Comparison of ENCODE assay signal across 24 cellular contexts in the genomic region with DNA sequence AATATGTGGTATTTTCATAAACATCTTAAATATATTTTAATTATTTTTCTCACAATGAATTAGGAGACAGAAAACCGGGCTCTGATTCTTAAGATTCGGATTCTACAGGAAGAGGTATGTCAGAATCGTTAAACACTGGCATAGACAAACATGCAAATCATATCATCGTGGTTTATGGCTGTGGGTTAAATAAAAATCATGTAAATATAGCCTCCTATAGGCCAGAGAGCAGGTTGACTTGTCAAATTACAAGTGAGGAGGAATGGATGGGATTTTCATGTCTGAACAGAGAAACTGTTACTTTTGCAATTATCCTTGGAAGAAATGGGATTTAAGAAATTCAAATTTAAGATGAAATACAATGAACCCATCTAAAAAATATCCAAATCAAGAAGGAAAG.
A peak's percentile ranks its signal among the peaks of the same experiment; 100 is the strongest.
DNase-seq lines count a peak whose midpoint lies in the region; ATAC-seq and TF ChIP-seq lines count a peak whose summit lies in the region.
"Had no signal": no experiment of that assay in that cellular context is flagged by ENCODE, and none has a peak within 500 bp of the region (broad histone marks: within the 10 kb centered on the region; RNA-seq: fewer than 3 reads in every experiment).

No MANE protein-coding gene starts in this region.

- H3K4me3 ChIP-seq in BLaER1 treated with 17β-estradiol and CSF1 and Interleukin-3, amounts not matched to agents 10 nM and 100 nM: peak overlapping the region in 5 of 10 experiments; percentile 16 to 54 (median 44); a peak in 8 of 20 replicates
- H3K4me3 ChIP-seq: A549 had no signal

- peak; percentile 40 for ATAC-seq in GM19328 (IDR thresholded peaks at IDR 0.05; ENCODE audit: unreplicated experiment)
- ATAC-seq in HG03571 (IDR thresholded peaks at IDR 0.05; ENCODE audit: unreplicated experiment): peak; percentile 37
- ATAC-seq in GM21360 (IDR thresholded peaks at IDR 0.05; ENCODE audit: unreplicated experiment): no peak
- ATAC-seq: A549, esophagus mucosa, left ventricle myocardium superior, SK-N-SH treated with all-trans-retinoic acid at 6 μM for 48 hours had no signal

- H3K9me3 ChIP-seq in BLaER1 treated with 17β-estradiol and CSF1 and Interleukin-3, amounts not matched to agents 10 nM and 100 nM (replicated peaks in 1 of 11): peaks cover 8 to 16% (median 12%) of the 10 kb centered on the region in 11 experiments; a peak in 21 of 22 replicates
- H3K9me3 ChIP-seq: A549 had no signal

- TF ChIP-seq POLR2A in Raji (IDR thresholded peaks at IDR 0.05; ENCODE audit: insufficient read depth, low read depth, low read length): peak; percentile 54

- H3K27ac ChIP-seq in BLaER1 treated with 17β-estradiol and CSF1 and Interleukin-3, amounts not matched to agents 10 nM and 100 nM: peak overlapping the region in 8 of 11 experiments; percentile 4 to 85 (median 76); a peak in 15 of 22 replicates
- H3K27ac ChIP-seq: A549 had no signal

- H3K4me2 ChIP-seq in BLaER1 treated with 17β-estradiol and CSF1 and Interleukin-3, amounts not matched to agents 10 nM and 100 nM: peak overlapping the region; percentile 76 to 97 (median 85); a peak in 21 of 22 replicates
- H3K4me2 ChIP-seq: A549 had no signal

- H4K20me1 ChIP-seq in BLaER1 treated with 17β-estradiol and CSF1 and Interleukin-3, amounts not matched to agents 10 nM and 100 nM: no peaks in the 10 kb centered on the region

- peaks cover 52 to 94% (median 83%) of the 10 kb centered on the region in 10 experiments for H3K4me1 ChIP-seq in BLaER1 treated with 17β-estradiol and CSF1 and Interleukin-3, amounts not matched to agents 10 nM and 100 nM
- H3K4me1 ChIP-seq: A549 had no signal

- H3K27me3 ChIP-seq in BLaER1 treated with 17β-estradiol and CSF1 and Interleukin-3, amounts not matched to agents 10 nM and 100 nM: no peaks in the 10 kb centered on the region

- peak overlapping the region in 10 of 11 experiments; percentile 3 to 80 (median 63); a peak in 15 of 22 replicates for H3K9ac ChIP-seq in BLaER1 treated with 17β-estradiol and CSF1 and Interleukin-3, amounts not matched to agents 10 nM and 100 nM

- DNase-seq in DMS53 treated with DMSO at 0.1 percent for 48 hours (lab: John Stamatoyannopoulos, UW; ENCODE audit: unreplicated experiment) (no peak), NCI-H82 (lab: John Stamatoyannopoulos, UW) (no peak), GF-D8 (lab: John Stamatoyannopoulos, UW) (no peak)
- DNase-seq: activated CD8-positive, alpha-beta memory T cell treated with anti-CD3 and anti-CD28 coated beads, Interleukin-2, amount 50 U/mL, for 4 hours; activated naive CD8-positive, alpha-beta T cell treated with anti-CD3 and anti-CD28 coated beads, Interleukin-2, amount 10 ng/mL, durations not matched to agents 7 days and 5 days; C1 segment of cervical spinal cord; Calu3; effector memory CD4-positive, alpha-beta T cell; foreskin melanocyte; H7; hippocampal formation; left ventricle myocardium superior; NCI-H1436; NCI-H2171; NCI-H524; T-helper 9 cell had no signal

- peaks cover 0 to 23% (median 0%) of the 10 kb centered on the region in 11 experiments; a peak in 6 of 22 replicates for H3K36me3 ChIP-seq in BLaER1 treated with 17β-estradiol and CSF1 and Interleukin-3, amounts not matched to agents 10 nM and 100 nM
